In genomic region chr2:25740810-25741381, GRCh38 we compare ENCODE assay signal across 13 cellular contexts.
DNase-seq lines count a peak whose midpoint lies in the region; ATAC-seq, FAIRE-seq and TF ChIP-seq lines count a peak whose summit lies in the region.
"Had no signal": no experiment of that assay in that cellular context is flagged by ENCODE, and none has a peak within 500 bp of the region (broad histone marks: within the 10 kb centered on the region; RNA-seq: fewer than 3 reads in every experiment).

No MANE protein-coding gene starts in this region.

- H4K5ac ChIP-seq in H9 (ENCODE audit: insufficient read length, low read depth, low read length), result no peak overlapping the region

- H3K4me3 ChIP-seq in A673 (ENCODE audit: low read depth, low read length, poor library complexity, severe bottlenecking) (no peak overlapping the region), fibroblast of mammary gland (ENCODE audit: control insufficient read depth, low read depth, low read length) (no peak overlapping the region)
- H3K4me3 ChIP-seq: colonic mucosa had no signal

- peak overlapping the region in 2 of 3 experiments; percentile 39 to 85; a peak in 3 of 7 replicates for H3K27ac Mint-ChIP-seq in H9
- H3K27ac Mint-ChIP-seq: activated T-helper 2 cell treated with anti-CD3 and anti-CD28 coated beads, Interferon-gamma antibody, Interleukin-2, Interleukin-4, amounts not matched to agents 10 μg/mL and 5 μg/mL and 100 μg/mL, durations not matched to agents 14 hours and 24 hours and 36 hours; stimulated activated naive B cell treated with anti-CD40 and anti-IgM and Interleukin-4, amounts not matched to agents 10 μg/mL and 1 μg/mL and 100 μg/mL, for 72 hours had no signal

- H3K56ac ChIP-seq in H9 (ENCODE audit: insufficient read length, low read depth, low read length), result no peak overlapping the region

- ATAC-seq in foreskin keratinocyte, result no peak
- ATAC-seq: stimulated activated naive B cell treated with anti-CD40 and anti-IgM and Interleukin-4, amounts not matched to agents 10 μg/mL and 1 μg/mL and 100 μg/mL, for 72 hours had no signal

- H3K23ac ChIP-seq in H9 (ENCODE audit: insufficient read length, low read depth, low read length), result no peak overlapping the region

- H3K14ac ChIP-seq in H9 (ENCODE audit: insufficient read depth, low read length), result no peak overlapping the region

- H3K4me1 Mint-ChIP-seq in H9, result peaks cover 41 to 47% of the 10 kb centered on the region in 2 experiments

- POLR2A ChIA-PET in A673 (lab: Charles Lee; ENCODE audit: low non-redundant PET), result no interaction called here

- DNase-seq in A673 (ENCODE audit: low spot score), result peak; percentile 92
- no peak for DNase-seq in H9
- peak; percentile 95 for DNase-seq in SIG-M5 treated with dmso at 0.1 percent for 504 hours (lab: John Stamatoyannopoulos, UW; ENCODE audit: unreplicated experiment)
- DNase-seq in fibroblast of mammary gland (ENCODE audit: low read depth), result peak; percentile 6
- DNase-seq in urothelium cell line (ENCODE audit: low spot score), result no peak
- no peak for DNase-seq in COLO668 (lab: John Stamatoyannopoulos, UW; ENCODE audit: unreplicated experiment)
- no peak for DNase-seq in cardiac septum (ENCODE audit: low spot score)
- no peak for DNase-seq in foreskin keratinocyte
- DNase-seq: colonic mucosa; stimulated activated naive B cell treated with anti-CD40 and anti-IgM and Interleukin-4, amounts not matched to agents 10 μg/mL and 1 μg/mL and 100 μg/mL, for 72 hours had no signal

- no peak overlapping the region for H2BK15ac ChIP-seq in H9 (ENCODE audit: low read depth, low read length)

- H3K9ac ChIP-seq in H9 (ENCODE audit: extremely low read depth, insufficient read length, low read length), result no peak overlapping the region

- no peak overlapping the region for H4K91ac ChIP-seq in H9 (ENCODE audit: insufficient read length, low read depth, low read length)

- H3K79me2 ChIP-seq in H9 (ENCODE audit: insufficient read depth, low read length), result no peaks in the 10 kb centered on the region

- H3K23me2 ChIP-seq in H9 (ENCODE audit: insufficient read length, low read depth, low read length, poor library complexity, severe bottlenecking), result no peaks in the 10 kb centered on the region

- H3K27me3 Mint-ChIP-seq in H9 (ENCODE audit: low read depth), result no peaks in the 10 kb centered on the region
- H3K27me3 Mint-ChIP-seq: stimulated activated naive B cell treated with anti-CD40 and anti-IgM and Interleukin-4, amounts not matched to agents 10 μg/mL and 1 μg/mL and 100 μg/mL, for 72 hours had no signal

- no peak overlapping the region for H3K18ac ChIP-seq in H9 (ENCODE audit: insufficient read length, low read depth, low read length)

- intact Hi-C loops in A673 (cut with micrococcal nuclease; ENCODE audit: unreplicated experiment) (no loop called here), cardiac septum (cut with DNase I) (no loop called here)

- CTCF ChIA-PET in A673 (lab: Charles Lee), result interaction anchor here (0.6 kb wide), 2 partner anchors 49 to 919 kb away, joined by 3 to 4 read pairs; no protein-coding TSS in a partner anchor

- H4K20me1 ChIP-seq in H9 (ENCODE audit: control insufficient read depth, insufficient read depth, insufficient read length), result no peaks in the 10 kb centered on the region

- H3K9me3 ChIP-seq in A673 (ENCODE audit: low read depth, low read length, poor library complexity, severe bottlenecking), result no peaks in the 10 kb centered on the region
- H3K9me3 ChIP-seq in H9 (ENCODE audit: control insufficient read depth, low read depth, low read length), result no peaks in the 10 kb centered on the region
- H3K9me3 ChIP-seq: colonic mucosa had no signal

- TF ChIP-seq CTCF in A673 (conservative IDR thresholded peaks at IDR 0.05; ENCODE audit: low read depth, low read length), result no peak
- TF ChIP-seq CTCF in H9 (conservative IDR thresholded peaks at IDR 0.05), result no peak
- TF ChIP-seq CTCF in fibroblast of mammary gland (conservative IDR thresholded peaks at IDR 0.05; ENCODE audit: control insufficient read depth, insufficient read depth, low read depth, low read length), result no peak
- TF ChIP-seq CTCF in foreskin keratinocyte (conservative IDR thresholded peaks at IDR 0.05), result no peak

- H3K36me3 Mint-ChIP-seq in H9 (ENCODE audit: insufficient read depth in 1 of 3, low read depth in 3 of 3), result peaks cover 13 to 32% (median 21%) of the 10 kb centered on the region in 3 experiments

- H2AFZ ChIP-seq in H9 (ENCODE audit: low read length), result no peak overlapping the region

- no peak overlapping the region for H2BK5ac ChIP-seq in H9 (ENCODE audit: insufficient read length, low read length)

- H3K4me2 ChIP-seq in H9 (ENCODE audit: insufficient read depth, insufficient read length, low read length), result no peak overlapping the region

- H3K27me3 ChIP-seq in A673 (replicated peaks; ENCODE audit: insufficient read depth, low read depth, low read length, poor library complexity), result no peaks in the 10 kb centered on the region
- H3K27me3 ChIP-seq in H9 (ENCODE audit: insufficient read depth, low read length), result no peaks in the 10 kb centered on the region
- H3K27me3 ChIP-seq in foreskin keratinocyte, result no peaks in the 10 kb centered on the region
- H3K27me3 ChIP-seq: colonic mucosa had no signal

- no peak overlapping the region for H2AK5ac ChIP-seq in H9 (ENCODE audit: insufficient read length, low read length)

- H4K8ac ChIP-seq in H9 (replicated peaks; ENCODE audit: insufficient read length, low read depth, low read length), result no peak overlapping the region

- no peak overlapping the region for H2BK12ac ChIP-seq in H9 (ENCODE audit: insufficient read length, low read depth, low read length)

- FAIRE-seq in urothelium cell line (lab: Jason Lieb, UNC), result no peak

- H2BK20ac ChIP-seq in H9 (ENCODE audit: low read depth, low read length, poor library complexity, severe bottlenecking), result no peak overlapping the region

- H3K4me1 ChIP-seq in A673 (ENCODE audit: insufficient read depth, low read length, poor library complexity, severe bottlenecking), result peaks cover 19% of the 10 kb centered on the region
- no peaks in the 10 kb centered on the region for H3K4me1 ChIP-seq in H9 (ENCODE audit: insufficient read depth, low read length)
- H3K4me1 ChIP-seq in foreskin keratinocyte, result no peaks in the 10 kb centered on the region
- H3K4me1 ChIP-seq: colonic mucosa had no signal

- no peaks in the 10 kb centered on the region for H3K79me1 ChIP-seq in H9 (ENCODE audit: insufficient read depth, low read depth, low read length, poor library complexity, severe bottlenecking)

- no peak overlapping the region for H2BK120ac ChIP-seq in H9 (ENCODE audit: low read depth, low read length, poor library complexity, severe bottlenecking)

- H3K27ac ChIP-seq in A673 (ENCODE audit: low read depth, low read length, poor library complexity, severe bottlenecking) (peak overlapping the region; percentile 63), H9 (ENCODE audit: insufficient read length, low read depth, low read length) (no peak overlapping the region), foreskin keratinocyte (no peak overlapping the region)
- H3K27ac ChIP-seq: C4-2B, colonic mucosa, RWPE1 had no signal

- peaks cover 6% of the 10 kb centered on the region for H3K36me3 ChIP-seq in A673 (ENCODE audit: insufficient read depth, low read length, poor library complexity, severe bottlenecking)

- WGBS in H9 (ENCODE audit: extremely low coverage, insufficient read length, low lambda C conversion rate), result no CpG with 5 or more reads among the region's 6 CpGs

- no peaks in the 10 kb centered on the region for H3K9me3 Mint-ChIP-seq in H9
- H3K9me3 Mint-ChIP-seq: activated T-helper 2 cell treated with anti-CD3 and anti-CD28 coated beads, Interferon-gamma antibody, Interleukin-2, Interleukin-4, amounts not matched to agents 10 μg/mL and 5 μg/mL and 100 μg/mL, durations not matched to agents 14 hours and 24 hours and 36 hours; stimulated activated naive B cell treated with anti-CD40 and anti-IgM and Interleukin-4, amounts not matched to agents 10 μg/mL and 1 μg/mL and 100 μg/mL, for 72 hours had no signal

- BruUV-seq in A673 (replicated peaks; lab: Mats Ljungman, UMichigan), result no TSS peak

- no peak overlapping the region; a peak in 1 of 5 replicates for H3K4me3 Mint-ChIP-seq in H9
- H3K4me3 Mint-ChIP-seq: stimulated activated naive B cell treated with anti-CD40 and anti-IgM and Interleukin-4, amounts not matched to agents 10 μg/mL and 1 μg/mL and 100 μg/mL, for 72 hours had no signal

- H3K4ac ChIP-seq in H9 (ENCODE audit: low read depth, low read length), result no peak overlapping the region

- H3T11ph ChIP-seq in H9 (ENCODE audit: low read length), result no peak overlapping the region

Comparison
In these comparisons a context has a peak if more than half of its experiments do, and no peak if none do; other contexts are left out.
1. DNase-seq: peak in A673 (single experiment), SIG-M5 treated with dmso at 0.1 percent for 504 hours (single experiment) and fibroblast of mammary gland (single experiment); none in H9 (single experiment), urothelium cell line (single experiment), COLO668 (single experiment), cardiac septum (single experiment) and foreskin keratinocyte (0 of 2).